In the genomic region with DNA sequence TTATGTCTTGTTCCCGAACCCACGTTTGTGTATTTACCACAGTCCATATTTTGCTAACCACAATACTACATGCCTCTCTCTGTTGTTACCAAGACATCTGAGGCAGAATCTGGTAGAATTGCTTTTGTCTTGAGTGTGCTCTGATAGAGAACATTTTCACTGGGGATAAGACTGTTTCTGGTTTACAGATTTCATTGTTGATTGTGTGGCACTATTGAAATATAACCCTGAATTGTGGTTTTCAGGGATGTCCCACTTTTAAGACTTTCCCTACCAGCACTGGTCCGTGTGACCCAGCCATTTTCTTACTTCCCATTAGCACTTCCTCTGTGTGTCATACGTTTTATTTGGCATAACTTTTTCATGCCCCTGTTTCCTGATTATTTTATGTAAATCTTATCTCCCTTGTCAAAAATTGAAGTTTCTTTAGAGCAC, we compare ENCODE assay signal across 11 cellular contexts. TPM values are rescaled to one million over a fixed set of nuclear protein-coding genes. Genes with fewer than 3 reads are reported as not detected.
DNase-seq lines count a peak whose midpoint lies in the region; ATAC-seq, FAIRE-seq and TF ChIP-seq lines count a peak whose summit lies in the region.
"Had no signal": no experiment of that assay in that cellular context is flagged by ENCODE, and none has a peak within 500 bp of the region (broad histone marks: within the 10 kb centered on the region; RNA-seq: fewer than 3 reads in every experiment).

No MANE protein-coding gene starts in this region.

- H3K27me3 Mint-ChIP-seq in naive thymus-derived CD4-positive, alpha-beta T cell: no peaks in the 10 kb centered on the region

- RAD21 ChIA-PET in GM12878 (lab: Charles Lee; ENCODE audit: unreplicated experiment): interaction anchor here (0.8 to 2.7 kb wide), 2 partner anchors 12 to 184 kb away, joined by 4 to 26 read pairs; a partner anchor contains a TSS

- DNase-seq in GM12865 (ENCODE audit: low read depth): peak; percentile 40
- DNase-seq in Jurkat, Clone E6-1 (ENCODE audit: low read depth, low spot score): peak; percentile 54
- DNase-seq in GM12878 (ENCODE audit: low read depth, low spot score): no peak
- DNase-seq in naive thymus-derived CD4-positive, alpha-beta T cell: no peak
- no peak for DNase-seq in activated T-cell treated with anti-CD3 and anti-CD28 coated beads, Interleukin-2, amount 50 U/mL, for 1 hour
- DNase-seq in PC-9: no peak
- DNase-seq: activated CD8-positive, alpha-beta memory T cell treated with anti-CD3 and anti-CD28 coated beads, Interleukin-2, amount 50 U/mL, for 48 hours; GDM1 had no signal

- peak overlapping the region in 3 of 9 donors; percentile 4 to 21 (median 7) for H3K27ac Mint-ChIP-seq in naive thymus-derived CD4-positive, alpha-beta T cell

- H4K20me1 ChIP-seq in GM12878 (ENCODE audit: control insufficient read depth, insufficient read depth) (no peaks in the 10 kb centered on the region), PC-9 (ENCODE audit: insufficient read depth) (no peaks in the 10 kb centered on the region)

- H3F3A ChIP-seq in PC-9 (ENCODE audit: insufficient read depth, low read depth): no peaks in the 10 kb centered on the region

- no peak for TF ChIP-seq RAD21 in GM12878 (IDR thresholded peaks at IDR 0.05; ENCODE audit: insufficient read depth, low read depth, low read length)

- H3K27ac ChIP-seq in GM12878 (ENCODE audit: control insufficient read depth, insufficient read depth): peak overlapping the region; percentile 61
- no peak overlapping the region for H3K27ac ChIP-seq in naive thymus-derived CD4-positive, alpha-beta T cell (ENCODE audit: low read depth, low read length)
- H3K27ac ChIP-seq in PC-9: no peak overlapping the region

- H3K36me3 Mint-ChIP-seq in naive thymus-derived CD4-positive, alpha-beta T cell: peaks cover 4 to 52% (median 22%) of the 10 kb centered on the region in 5 donors

- H3K27me3 ChIP-seq in GM12878 (replicated peaks in 1 of 2; ENCODE audit: control insufficient read depth in 2 of 2, insufficient read depth in 2 of 2, low read length in 1 of 2): no peaks in the 10 kb centered on the region
- no peaks in the 10 kb centered on the region for H3K27me3 ChIP-seq in naive thymus-derived CD4-positive, alpha-beta T cell (ENCODE audit: control insufficient read depth in 2 of 2, insufficient read depth in 2 of 2, low read length in 2 of 2)
- H3K27me3 ChIP-seq in PC-9 (ENCODE audit: insufficient read depth, low read depth): no peaks in the 10 kb centered on the region

- peak overlapping the region; percentile 55 for H3K4me2 ChIP-seq in GM12878 (ENCODE audit: control insufficient read depth, insufficient read depth)
- H3K4me2 ChIP-seq in PC-9: no peak overlapping the region

- H2AFZ ChIP-seq in GM12878 (ENCODE audit: control insufficient read depth, low read depth, low read length): no peak overlapping the region; the same call in 1 of the 2 replicates
- H2AFZ ChIP-seq in PC-9: no peak overlapping the region

- SMC1A ChIA-PET in GM12878 (lab: Charles Lee; ENCODE audit: uncharacterized antibody, unreplicated experiment): interaction anchor here (2.7 kb wide), 2 partner anchors 8 to 12 kb away, joined by 16 to 21 read pairs; a partner anchor contains a TSS

- CTCF ChIA-PET in GM12878 (lab: Yijun Ruan, JAX) (interaction anchor here (1.2 kb wide), 1 partner anchor 9 kb away, joined by 6 read pairs; no protein-coding TSS in a partner anchor), PC-9 (lab: Charles Lee) (no interaction called here)
- CTCF ChIA-PET in naive thymus-derived CD4-positive, alpha-beta T cell (lab: Charles Lee): no interaction called here

- H3K9me2 ChIP-seq in PC-9 (ENCODE audit: insufficient read depth): no peaks in the 10 kb centered on the region; the same call in 1 of the 2 replicates

- H3K79me2 ChIP-seq in GM12878 (ENCODE audit: control insufficient read depth, insufficient read depth, low read length): peaks cover 62% of the 10 kb centered on the region
- H3K79me2 ChIP-seq in PC-9 (ENCODE audit: low read depth): peaks cover 53% of the 10 kb centered on the region

- H3K9ac ChIP-seq in GM12878 (ENCODE audit: control insufficient read depth, insufficient read depth, low read length): no peak overlapping the region

- H3K9me3 Mint-ChIP-seq in naive thymus-derived CD4-positive, alpha-beta T cell: no peaks in the 10 kb centered on the region

- H3K4me3 ChIP-seq in GM12865 (ENCODE audit: low read depth, low read length) (no peak overlapping the region), GM12878 (peak overlapping the region; percentile 2; the same call in 1 of the 2 replicates), PC-9 (no peak overlapping the region)
- H3K4me3 ChIP-seq in Jurkat, Clone E6-1 (ENCODE audit: low read length): no peak overlapping the region
- H3K4me3 ChIP-seq in naive thymus-derived CD4-positive, alpha-beta T cell (ENCODE audit: low read length): no peak overlapping the region

- 25% methylated on average over 4 of the region's 4 CpGs for WGBS in GM12878 (ENCODE audit: insufficient coverage, insufficient replicate concordance, low lambda C conversion rate, missing lambda C conversion rate)

- H3K36me3 ChIP-seq in GM12878 (ENCODE audit: control insufficient read depth in 2 of 2, insufficient read depth in 2 of 2, low read length in 1 of 2) (no peaks in the 10 kb centered on the region; a peak in 1 of 4 replicates), PC-9 (ENCODE audit: low read depth) (peaks cover 30% of the 10 kb centered on the region; the same call in 1 of the 2 replicates)
- H3K36me3 ChIP-seq in naive thymus-derived CD4-positive, alpha-beta T cell (ENCODE audit: control insufficient read depth in 2 of 3, insufficient read depth in 3 of 3, low read length in 3 of 3): no peaks in the 10 kb centered on the region

- H3K4me3 Mint-ChIP-seq in naive thymus-derived CD4-positive, alpha-beta T cell: no peak overlapping the region

- H3K4me1 ChIP-seq in GM12878 (ENCODE audit: control insufficient read depth, insufficient read depth, low read length) (peaks cover 66% of the 10 kb centered on the region), PC-9 (replicated peaks; ENCODE audit: insufficient read depth) (peaks cover 19% of the 10 kb centered on the region)
- peaks cover 0 to 7% of the 10 kb centered on the region in 2 donors for H3K4me1 ChIP-seq in naive thymus-derived CD4-positive, alpha-beta T cell (ENCODE audit: control insufficient read depth in 2 of 2, insufficient read depth in 2 of 2, low read length in 2 of 2)

- H3K9me3 ChIP-seq in GM12878 (replicated peaks; ENCODE audit: control insufficient read depth, insufficient read depth, low read length): no peaks in the 10 kb centered on the region
- H3K9me3 ChIP-seq in naive thymus-derived CD4-positive, alpha-beta T cell (ENCODE audit: control insufficient read depth in 2 of 3, low read length in 3 of 3): no peaks in the 10 kb centered on the region
- no peaks in the 10 kb centered on the region for H3K9me3 ChIP-seq in PC-9 (ENCODE audit: insufficient read depth, low read depth)

- peak in 1 of 2 experiments; percentile 31; a peak in 1 of 4 replicates for TF ChIP-seq EP300 in GM12878 (IDR thresholded peaks at IDR 0.05; ENCODE audit: borderline replicate concordance in 1 of 2, control insufficient read depth in 1 of 2, low read depth in 2 of 2, low read length in 2 of 2)

- POLR2A ChIA-PET in GM12878 (lab: Charles Lee): interaction anchor here (1.0 kb wide), 1 partner anchor 12 kb away, joined by 3 read pairs; a partner anchor contains a TSS
- POLR2A ChIA-PET in naive thymus-derived CD4-positive, alpha-beta T cell (lab: Charles Lee): interaction anchor here (1.2 to 2.1 kb wide), 2 partner anchors 12 to 13 kb away, joined by 3 to 7 read pairs; a partner anchor contains a TSS
- POLR2A ChIA-PET in PC-9 (lab: Charles Lee; ENCODE audit: unreplicated experiment): no interaction called here

- peaks cover 25 to 57% (median 41%) of the 10 kb centered on the region in 7 donors for H3K4me1 Mint-ChIP-seq in naive thymus-derived CD4-positive, alpha-beta T cell

- peak; percentile 29 for ATAC-seq in GM12878
- peak; percentile 60 for ATAC-seq in naive thymus-derived CD4-positive, alpha-beta T cell
- ATAC-seq in HG02571 (IDR thresholded peaks at IDR 0.05; ENCODE audit: unreplicated experiment): no peak
- no peak for ATAC-seq in HG03196 (IDR thresholded peaks at IDR 0.05; ENCODE audit: unreplicated experiment)
- ATAC-seq: Panc1 had no signal

- in situ Hi-C loops in GM12878 (cut with MboI): no loop called here

- FAIRE-seq in GM12878 (lab: Jason Lieb, UNC): no peak

- intact Hi-C loops in GM12878 (cut with micrococcal nuclease; ENCODE audit: unreplicated experiment): no loop called here
- intact Hi-C loops in naive thymus-derived CD4-positive, alpha-beta T cell (cut with micrococcal nuclease): loop anchor here in 1 of 2 donors (1.0 kb wide), 1 partner anchor 12 kb away; no protein-coding TSS in a partner anchor
- intact Hi-C loops in PC-9 (cut with micrococcal nuclease; ENCODE audit: unreplicated experiment): no loop called here

- TF ChIP-seq CTCF in GM12865 (IDR thresholded peaks at IDR 0.05; ENCODE audit: insufficient read depth, low read depth, low read length, missing control alignments) (no peak), GM12878 (IDR thresholded peaks at IDR 0.05 in 2 of 3, conservative IDR thresholded peaks at IDR 0.05 in 1 of 3; ENCODE audit: control insufficient read depth in 2 of 3, extremely low read depth in 1 of 3, insufficient read depth in 1 of 3, low read depth in 3 of 3, low read length in 3 of 3) (no peak), PC-9 (conservative IDR thresholded peaks at IDR 0.05) (no peak)

- TF ChIP-seq POLR2A in GM12878 (IDR thresholded peaks at IDR 0.05; ENCODE audit: low read depth, low read length): no peak

- no TSS peak for BruUV-seq in GM12878 (replicated peaks; lab: Mats Ljungman, UMichigan)
- BruUV-seq in PC-9 (replicated peaks; lab: Mats Ljungman, UMichigan): no TSS peak

RNA-seq across cellular contexts. Expression of a gene that starts 12.2 kb away (rescaled TPM):
- polyA plus RNA-seq in Jurkat, Clone E6-1 (2012; ENCODE audit: insufficient read depth, insufficient read length): 9.5 TPM
- 24.6 and 31.1 TPM in 2 replicates for total RNA-seq in GM12878 (2013; cell fraction: nucleolus; rRNA removed)
- total RNA-seq in GM12878 (2014; rRNA removed) (24.5 and 29.8 TPM in 2 replicates), GM12878 (2014; rRNA removed; fragmentation: Illumina TruSeq; extraction: Trizol) (43.8 and 44.9 TPM in 2 replicates), GM12878 (2021) (46.1 and 50.3 TPM in 2 replicates), PC-9 (2021) (47.6 and 51.0 TPM in 2 replicates)
- polyA plus RNA-seq in GM12878 (2011; ENCODE audit: low read depth): 17.0 TPM
- polyA plus RNA-seq in GM12878 (2011; rRNA removed) (50.0 and 55.5 TPM in 2 replicates), GM12878 (2014; fragmentation: Illumina TruSeq; extraction: Trizol) (49.7 and 55.3 TPM in 2 replicates), GM12878 (2014; fragmentation: Nextera tagmentation; extraction: Ambion mirVana) (10 to 100 TPM; 18.9 to 28.8 TPM), GM12878 (2014; rRNA removed) (20.1 and 21.4 TPM in 2 replicates), GM12878 (2016; fragmentation: Nextera tagmentation; extraction: Ambion mirVana) (10 to 100 TPM; 32.9 to 35.4 TPM)
- polyA plus RNA-seq in GM12878 (2011; cell fraction: cytosol; rRNA removed): 24.8 and 27.7 TPM in 2 replicates
- polyA plus RNA-seq in GM12878 (2011; cell fraction: nucleus; rRNA removed): 21.3 and 27.9 TPM in 2 replicates
- 19.6 and 24.0 TPM in 2 replicates for polyA plus RNA-seq in GM12878 (2012)
- polyA minus RNA-seq in GM12878 (2011; rRNA and poly(A)+ RNA removed): 80.7 and 105 TPM in 2 replicates
- polyA minus RNA-seq in GM12878 (2011; cell fraction: cytosol; rRNA and poly(A)+ RNA removed): 25.5 and 28.4 TPM in 2 replicates
- 19.9 and 34.3 TPM in 2 replicates for polyA minus RNA-seq in GM12878 (2011; cell fraction: nucleus; rRNA and poly(A)+ RNA removed)
- 10 to 100 TPM; 30.6 to 55.6 (median 38.0) TPM for total RNA-seq in naive thymus-derived CD4-positive, alpha-beta T cell
- 10 to 100 TPM; 12.8 to 23.4 TPM for polyA plus RNA-seq in naive thymus-derived CD4-positive, alpha-beta T cell

RNA-seq across cellular contexts. Expression of a gene that starts 53.5 kb away (rescaled TPM):
- 3.3 TPM for polyA plus RNA-seq in Jurkat, Clone E6-1 (2012; ENCODE audit: insufficient read depth, insufficient read length)
- total RNA-seq in GM12878 (2013; cell fraction: nucleolus; rRNA removed): 0.17 TPM in 1 of 2 replicates, not detected in the other
- 0.11 TPM in 1 of 2 replicates, not detected in the other for total RNA-seq in GM12878 (2014; rRNA removed)
- total RNA-seq in GM12878 (2014; rRNA removed; fragmentation: Illumina TruSeq; extraction: Trizol): 0.09 TPM in 1 of 2 replicates, not detected in the other
- 0.08 and 0.11 TPM in 2 replicates for total RNA-seq in GM12878 (2021)
- 0.22 TPM for polyA plus RNA-seq in GM12878 (2011; ENCODE audit: low read depth)
- polyA plus RNA-seq in GM12878 (2011; rRNA removed): not detected in 2 replicates
- polyA plus RNA-seq in GM12878 (2011; cell fraction: cytosol; rRNA removed): not detected in 2 replicates
- 0.04 TPM in 1 of 2 replicates, not detected in the other for polyA plus RNA-seq in GM12878 (2011; cell fraction: nucleus; rRNA removed)
- 0.24 TPM in 2 replicates for polyA plus RNA-seq in GM12878 (2012)
- polyA plus RNA-seq in GM12878 (2014; fragmentation: Illumina TruSeq; extraction: Trizol): 0.01 TPM in 1 of 2 replicates, not detected in the other
- polyA plus RNA-seq in GM12878 (2014; fragmentation: Nextera tagmentation; extraction: Ambion mirVana): not detected
- 0.08 and 0.09 TPM in 2 replicates for polyA plus RNA-seq in GM12878 (2014; rRNA removed)
- polyA plus RNA-seq in GM12878 (2016; fragmentation: Nextera tagmentation; extraction: Ambion mirVana): under 1 TPM; 0.14 to 0.32 TPM
- polyA minus RNA-seq in GM12878 (2011; rRNA and poly(A)+ RNA removed): not detected in 2 replicates
- not detected in 2 replicates for polyA minus RNA-seq in GM12878 (2011; cell fraction: cytosol; rRNA and poly(A)+ RNA removed)
- not detected in 2 replicates for polyA minus RNA-seq in GM12878 (2011; cell fraction: nucleus; rRNA and poly(A)+ RNA removed)
- under 1 TPM in 3 of 5 experiments, not detected in 2; 0.34 to 0.46 (median 0.46) TPM for total RNA-seq in naive thymus-derived CD4-positive, alpha-beta T cell
- polyA plus RNA-seq in naive thymus-derived CD4-positive, alpha-beta T cell: under 1 TPM; 0.14 to 0.44 TPM
- 0.15 TPM in 1 of 2 replicates, not detected in the other for total RNA-seq in PC-9 (2021)

Comparison
In these comparisons a context has a peak if more than half of its experiments do, and no peak if none do; other contexts are left out.
1. DNase-seq: peak in GM12865 (single experiment) and Jurkat, Clone E6-1 (single experiment); none in GM12878 (single experiment), naive thymus-derived CD4-positive, alpha-beta T cell (0 of 9), activated T-cell treated with anti-CD3 and anti-CD28 coated beads, Interleukin-2, amount 50 U/mL, for 1 hour (single experiment) and PC-9 (0 of 2).
2. ATAC-seq: peak in GM12878 (single experiment) and naive thymus-derived CD4-positive, alpha-beta T cell (single experiment); none in HG02571 (single experiment) and HG03196 (single experiment).